ENCODE assay signal across 12 cellular contexts in the genomic region with DNA sequence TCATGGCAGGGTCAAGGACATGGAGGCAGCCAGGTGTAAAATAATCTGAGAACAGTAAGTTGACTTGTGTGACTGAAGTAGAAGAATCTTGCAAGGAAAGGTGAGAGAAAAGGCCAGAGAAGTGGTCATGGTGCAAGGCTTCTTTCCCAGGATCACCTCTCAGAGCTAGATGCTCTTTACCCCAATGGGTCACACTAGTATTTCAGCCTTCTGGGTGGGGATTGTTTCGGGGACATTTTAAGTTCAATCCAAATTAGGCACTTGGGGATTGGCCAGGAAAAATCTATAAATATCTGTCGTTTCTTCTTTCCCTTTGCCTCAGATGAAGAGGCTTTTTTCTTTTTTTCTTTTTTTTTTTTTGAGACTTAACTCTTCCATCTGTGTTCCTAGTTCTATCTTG.
DNase-seq lines count a peak whose midpoint lies in the region; ATAC-seq, FAIRE-seq and TF ChIP-seq lines count a peak whose summit lies in the region.
"Had no signal": no experiment of that assay in that cellular context is flagged by ENCODE, and none has a peak within 500 bp of the region (broad histone marks: within the 10 kb centered on the region; RNA-seq: fewer than 3 reads in every experiment).

No MANE protein-coding gene starts in this region.

- no peak overlapping the region for H2AFZ ChIP-seq in HepG2 (ENCODE audit: low read length)

- DNase-seq in right lobe of liver = no peak
- no peak for DNase-seq in HepG2 (ENCODE audit: low spot score)
- no peak for DNase-seq in brain microvascular endothelial cell
- DNase-seq in aorta = no peak
- DNase-seq in LoVo (ENCODE audit: low spot score) = no peak
- no peak for DNase-seq in spleen
- DNase-seq: NCI-H1436, NCI-H510A had no signal

- H3K79me2 ChIP-seq in HepG2 (ENCODE audit: insufficient read depth, low read length) = no peaks in the 10 kb centered on the region

- intact Hi-C loops in right lobe of liver (cut with DNase I) = no loop called here
- intact Hi-C loops in HepG2 (cut with micrococcal nuclease; ENCODE audit: unreplicated experiment) = no loop called here
- intact Hi-C loops in aorta (cut with DNase I) = no loop called here
- intact Hi-C loops in spleen (cut with DNase I; ENCODE audit: low total_unique reads) = no loop called here

- no peak overlapping the region for H3K4me3 ChIP-seq in right lobe of liver
- no peak overlapping the region for H3K4me3 ChIP-seq in HepG2 (replicated peaks in 1 of 3; ENCODE audit: insufficient read depth in 1 of 3, low read depth in 2 of 3, low read length in 3 of 3)
- no peak overlapping the region for H3K4me3 ChIP-seq in brain microvascular endothelial cell (ENCODE audit: low read depth, low read length)
- no peak overlapping the region for H3K4me3 ChIP-seq in aorta (ENCODE audit: low read length in 2 of 2)
- H3K4me3 ChIP-seq in spleen = no peak overlapping the region

- TF ChIP-seq EP300 in HepG2 (IDR thresholded peaks at IDR 0.05; ENCODE audit: low read depth in 2 of 2, low read length in 2 of 2) = no peak
- TF ChIP-seq EP300 in HepG2 (CRISPR knock-in tag; IDR thresholded peaks at IDR 0.05; ENCODE audit: borderline replicate concordance) = no peak

- H3K27me3 ChIP-seq in right lobe of liver = no peaks in the 10 kb centered on the region
- H3K27me3 ChIP-seq in HepG2 (ENCODE audit: control insufficient read depth in 1 of 2, insufficient read depth in 2 of 2, low read length in 2 of 2) = no peaks in the 10 kb centered on the region
- no peaks in the 10 kb centered on the region for H3K27me3 ChIP-seq in brain microvascular endothelial cell (replicated peaks)
- no peaks in the 10 kb centered on the region for H3K27me3 ChIP-seq in aorta (ENCODE audit: control insufficient read depth in 1 of 2, insufficient read depth in 2 of 2, low read length in 1 of 2)
- H3K27me3 ChIP-seq in spleen (replicated peaks in 1 of 7) = no peaks in the 10 kb centered on the region

- H4K20me1 ChIP-seq in HepG2 (ENCODE audit: insufficient read depth, low read length) = no peaks in the 10 kb centered on the region

- no peak overlapping the region for H3K9ac ChIP-seq in HepG2 (ENCODE audit: insufficient read depth, low read depth, low read length)

- peaks cover 13% of the 10 kb centered on the region for H3K4me1 Mint-ChIP-seq in nephron

- CTCF ChIA-PET in HepG2 (lab: Yijun Ruan, JAX; ENCODE audit: low intra/inter-chr PET ratio, low total read pairs) = no interaction called here

- FAIRE-seq in HepG2 (lab: Jason Lieb, UNC) = no peak
- FAIRE-seq: G401.6 had no signal

- no peaks in the 10 kb centered on the region for H3K27me3 Mint-ChIP-seq in nephron (ENCODE audit: low read depth)
- H3K27me3 Mint-ChIP-seq: B cell had no signal

- H3K36me3 ChIP-seq in right lobe of liver (peaks cover 0 to 11% (median 0%) of the 10 kb centered on the region in 4 donors), HepG2 (replicated peaks in 1 of 2; ENCODE audit: control insufficient read depth in 1 of 2, insufficient read depth in 2 of 2, low read length in 2 of 2) (peaks cover 0 to 11% of the 10 kb centered on the region in 2 experiments; a peak in 3 of 5 replicates), brain microvascular endothelial cell (replicated peaks) (peaks cover 3% of the 10 kb centered on the region), aorta (ENCODE audit: control insufficient read depth in 1 of 2, insufficient read depth in 2 of 2, low read length in 1 of 2) (no peaks in the 10 kb centered on the region), spleen (peaks cover 0 to 83% (median 13%) of the 10 kb centered on the region in 6 donors)

- WGBS in right lobe of liver (ENCODE audit: insufficient coverage, low coverage, low lambda C conversion rate, missing lambda C conversion rate) = 30% methylated on average over 2 of the region's 2 CpGs
- 91% methylated on average over 2 of the region's 2 CpGs for WGBS in HepG2 (ENCODE audit: low lambda C conversion rate)
- WGBS in aorta, 2 donors = 2 to 3% methylated on average over 2 of the region's 2 CpGs
- 49 to 81% (median 69%) methylated on average over 2 of the region's 2 CpGs for WGBS in spleen, 5 donors

- in situ Hi-C loops in HepG2 (cut with HindIII; ENCODE audit: extremely low pct_ligation_motif_present, low pct_unique_long_range_greater_than_20kb) = loop anchor here (25.0 kb wide), 1 partner anchor 231 kb away; no protein-coding TSS in a partner anchor
- in situ Hi-C loops in brain microvascular endothelial cell (cut with HindIII; ENCODE audit: low pct_ligation_motif_present, low sequenced_read_pairs) = no loop called here

- H3K27ac Mint-ChIP-seq in nephron = peak overlapping the region in 2 of 3 experiments; percentile 69 to 83
- H3K27ac Mint-ChIP-seq: B cell had no signal

- no peak overlapping the region for H3K4me2 ChIP-seq in HepG2 (ENCODE audit: low read depth, low read length)

- H3K36me3 Mint-ChIP-seq in nephron (ENCODE audit: low read depth) = peaks cover 17% of the 10 kb centered on the region

- H3K4me1 ChIP-seq in right lobe of liver = peaks cover 0 to 16% (median 0%) of the 10 kb centered on the region in 4 donors
- peaks cover 18% of the 10 kb centered on the region for H3K4me1 ChIP-seq in HepG2 (ENCODE audit: insufficient read depth, low read length)
- peaks cover 0 to 5% of the 10 kb centered on the region in 2 donors for H3K4me1 ChIP-seq in aorta (ENCODE audit: control insufficient read depth in 1 of 2, insufficient read depth in 2 of 2, low read length in 2 of 2)
- peaks cover 3 to 25% (median 14%) of the 10 kb centered on the region in 6 donors for H3K4me1 ChIP-seq in spleen

- TF ChIP-seq POLR2A in right lobe of liver (IDR thresholded peaks at IDR 0.05) (no peak), HepG2 (IDR thresholded peaks at IDR 0.05; ENCODE audit: insufficient read depth in 1 of 2, low read depth in 2 of 2, low read length in 2 of 2) (no peak), spleen (IDR thresholded peaks at IDR 0.05) (no peak)

- TF ChIP-seq CTCF in right lobe of liver (IDR thresholded peaks at IDR 0.05) (no peak), HepG2 (CRISPR knock-in tag; IDR thresholded peaks at IDR 0.05) (no peak), brain microvascular endothelial cell (IDR thresholded peaks at IDR 0.05; ENCODE audit: low read depth, low read length, missing control alignments) (no peak), nephron (IDR thresholded peaks at IDR 0.05; ENCODE audit: unreplicated experiment in 3 of 3) (no peak), spleen (IDR thresholded peaks at IDR 0.05 in 8 of 11, conservative IDR thresholded peaks at IDR 0.05 in 3 of 11) (no peak)

- H3K27ac ChIP-seq in right lobe of liver (peak overlapping the region in 2 of 3 donors; percentile 16 to 30), HepG2 (ENCODE audit: extremely low read length, insufficient read depth, low read length) (no peak overlapping the region), brain microvascular endothelial cell (peak overlapping the region; percentile 74), aorta (ENCODE audit: low read depth in 1 of 2, low read length in 2 of 2) (peak overlapping the region; percentile 15 to 88), spleen (peak overlapping the region in 4 of 8 donors; percentile 2 to 34 (median 17))

- POLR2A ChIA-PET in HepG2 (lab: Yijun Ruan, JAX) = no interaction called here

- peak in 1 of 4 donors; percentile 42 for ATAC-seq in right lobe of liver
- ATAC-seq in HepG2 = no peak
- ATAC-seq in aorta (ENCODE audit: low FRiP score) = no peak
- no peak for ATAC-seq in HG02759 (IDR thresholded peaks at IDR 0.05; ENCODE audit: unreplicated experiment)

- H3K4me3 Mint-ChIP-seq in nephron = no peak overlapping the region
- H3K4me3 Mint-ChIP-seq: B cell had no signal

- no peak for TF ChIP-seq RAD21 in HepG2 (CRISPR knock-in tag; IDR thresholded peaks at IDR 0.05)

- no peaks in the 10 kb centered on the region for H3K9me3 ChIP-seq in right lobe of liver
- H3K9me3 ChIP-seq in HepG2 (ENCODE audit: low read length) = no peaks in the 10 kb centered on the region
- H3K9me3 ChIP-seq in aorta (ENCODE audit: control insufficient read depth, low read length) = no peaks in the 10 kb centered on the region
- H3K9me3 ChIP-seq in spleen = no peaks in the 10 kb centered on the region

- H3K9me3 Mint-ChIP-seq in nephron = no peaks in the 10 kb centered on the region

- BruUV-seq in HepG2 (replicated peaks; lab: Mats Ljungman, UMichigan) = no TSS peak

TF ChIP-seq in HepG2, 621 proteins besides CTCF, POLR2A, EP300 and RAD21 (continues in another document):
- TF ChIP-seq, protein P1, sequence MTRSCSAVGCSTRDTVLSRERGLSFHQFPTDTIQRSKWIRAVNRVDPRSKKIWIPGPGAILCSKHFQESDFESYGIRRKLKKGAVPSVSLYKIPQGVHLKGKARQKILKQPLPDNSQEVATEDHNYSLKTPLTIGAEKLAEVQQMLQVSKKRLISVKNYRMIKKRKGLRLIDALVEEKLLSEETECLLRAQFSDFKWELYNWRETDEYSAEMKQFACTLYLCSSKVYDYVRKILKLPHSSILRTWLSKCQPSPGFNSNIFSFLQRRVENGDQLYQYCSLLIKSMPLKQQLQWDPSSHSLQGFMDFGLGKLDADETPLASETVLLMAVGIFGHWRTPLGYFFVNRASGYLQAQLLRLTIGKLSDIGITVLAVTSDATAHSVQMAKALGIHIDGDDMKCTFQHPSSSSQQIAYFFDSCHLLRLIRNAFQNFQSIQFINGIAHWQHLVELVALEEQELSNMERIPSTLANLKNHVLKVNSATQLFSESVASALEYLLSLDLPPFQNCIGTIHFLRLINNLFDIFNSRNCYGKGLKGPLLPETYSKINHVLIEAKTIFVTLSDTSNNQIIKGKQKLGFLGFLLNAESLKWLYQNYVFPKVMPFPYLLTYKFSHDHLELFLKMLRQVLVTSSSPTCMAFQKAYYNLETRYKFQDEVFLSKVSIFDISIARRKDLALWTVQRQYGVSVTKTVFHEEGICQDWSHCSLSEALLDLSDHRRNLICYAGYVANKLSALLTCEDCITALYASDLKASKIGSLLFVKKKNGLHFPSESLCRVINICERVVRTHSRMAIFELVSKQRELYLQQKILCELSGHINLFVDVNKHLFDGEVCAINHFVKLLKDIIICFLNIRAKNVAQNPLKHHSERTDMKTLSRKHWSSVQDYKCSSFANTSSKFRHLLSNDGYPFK (CRISPR knock-in tag; IDR thresholded peaks at IDR 0.05; ENCODE audit: borderline replicate concordance) = no peak
- TF ChIP-seq ZNF234 (CRISPR knock-in tag; conservative IDR thresholded peaks at IDR 0.05) = no peak
- TF ChIP-seq FOXO1 (CRISPR knock-in tag; IDR thresholded peaks at IDR 0.05) = no peak
- TF ChIP-seq RFX5 (IDR thresholded peaks at IDR 0.05; ENCODE audit: low read depth, low read length) = no peak
- TF ChIP-seq HNRNPH1 (optimal IDR thresholded peaks at IDR 0.05; ENCODE audit: low read depth, low read length) = no peak
- no peak for TF ChIP-seq ZNF674 (CRISPR knock-in tag; IDR thresholded peaks at IDR 0.05; ENCODE audit: low read depth)
- TF ChIP-seq ZNF781 (CRISPR knock-in tag; IDR thresholded peaks at IDR 0.05; ENCODE audit: borderline replicate concordance, not compliant biosample characterization) = no peak
- TF ChIP-seq MBD4 (IDR thresholded peaks at IDR 0.05; ENCODE audit: borderline replicate concordance, low read length) = no peak
- TF ChIP-seq NR2F1 (CRISPR knock-in tag; IDR thresholded peaks at IDR 0.05) = no peak
- TF ChIP-seq TARDBP (CRISPR knock-in tag; IDR thresholded peaks at IDR 0.05) = no peak
